Comparison of ENCODE assay signal across 20 cellular contexts in genomic region chr10:25766687-25767221, GRCh38.
DNase-seq lines count a peak whose midpoint lies in the region; ATAC-seq and TF ChIP-seq lines count a peak whose summit lies in the region.
"Had no signal": no experiment of that assay in that cellular context is flagged by ENCODE, and none has a peak within 500 bp of the region (broad histone marks: within the 10 kb centered on the region; RNA-seq: fewer than 3 reads in every experiment).

No MANE protein-coding gene starts in this region.

- H3K36me3 ChIP-seq in endodermal cell (ENCODE audit: control insufficient read depth, insufficient read depth, low read length), result no peaks in the 10 kb centered on the region
- H3K36me3 ChIP-seq in brain microvascular endothelial cell (replicated peaks), result no peaks in the 10 kb centered on the region
- H3K36me3 ChIP-seq in left lung, result no peaks in the 10 kb centered on the region
- H3K36me3 ChIP-seq: tibial artery had no signal

- intact Hi-C loops in left lung (cut with DNase I), result no loop called here

- H3K4me3 Mint-ChIP-seq in endodermal cell (peak overlapping the region; percentile 48), nephron (peak overlapping the region; percentile 51 to 71 (median 70))
- H3K4me3 Mint-ChIP-seq: activated T-helper 17 cell treated with anti-CD3 and anti-CD28 coated beads, Interleukin-2, amount 50 U/mL, for 72 hours had no signal

- DNase-seq in ELF-1 (ENCODE audit: low read depth, low spot score) (peak; percentile 90), NCI-H82 treated with DMSO at 0.1 percent for 48 hours (lab: John Stamatoyannopoulos, UW; ENCODE audit: unreplicated experiment) (peak; percentile 60), endodermal cell (peak; percentile 96), DMS114 treated with DMSO at 0.1 percent for 48 hours (lab: John Stamatoyannopoulos, UW; ENCODE audit: unreplicated experiment) (no peak), brain microvascular endothelial cell (no peak), left lung (no peak)
- DNase-seq: activated CD8-positive, alpha-beta memory T cell treated with anti-CD3 and anti-CD28 coated beads for 24 hours; CD4-positive, alpha-beta memory T cell; foreskin melanocyte; kidney; NCI-H1417; NCI-H510A; tibial artery had no signal

- peak overlapping the region; percentile 93 for H3K27ac Mint-ChIP-seq in endodermal cell
- H3K27ac Mint-ChIP-seq in nephron, result no peak overlapping the region
- H3K27ac Mint-ChIP-seq: activated T-helper 17 cell treated with anti-CD3 and anti-CD28 coated beads, Interleukin-2, amount 50 U/mL, for 72 hours had no signal

- peaks cover 21% of the 10 kb centered on the region for H3K9me3 ChIP-seq in endodermal cell (ENCODE audit: control insufficient read depth, low read length)
- H3K9me3 ChIP-seq in left lung, result no peaks in the 10 kb centered on the region
- H3K9me3 ChIP-seq: A549, tibial artery had no signal

- H3K27ac ChIP-seq in endodermal cell (ENCODE audit: low read depth, low read length) (peak overlapping the region; percentile 33), brain microvascular endothelial cell (no peak overlapping the region), left lung (no peak overlapping the region)
- H3K27ac ChIP-seq: A549, KMS-11, skin epidermis, tibial artery had no signal

- H3K4me3 ChIP-seq in endodermal cell (ENCODE audit: low read length), result peak overlapping the region; percentile 53
- no peak overlapping the region for H3K4me3 ChIP-seq in brain microvascular endothelial cell (ENCODE audit: low read depth, low read length)
- H3K4me3 ChIP-seq in left lung, result no peak overlapping the region
- H3K4me3 ChIP-seq: A549, skin epidermis, tibial artery had no signal

- 1% methylated on average over 15 to 16 of the region's 16 CpGs for WGBS in endodermal cell (ENCODE audit: insufficient coverage in 1 of 2, insufficient read length in 1 of 2), 2 experiments

- ATAC-seq in HG03565 (IDR thresholded peaks at IDR 0.05; ENCODE audit: unreplicated experiment) (no peak), left lung (no peak)
- ATAC-seq: A549; activated T-helper 17 cell treated with anti-CD3 and anti-CD28 coated beads, Interleukin-2, amount 50 U/mL, for 72 hours; Panc1 had no signal

- H3K27me3 Mint-ChIP-seq in endodermal cell (ENCODE audit: insufficient read depth) (no peaks in the 10 kb centered on the region), nephron (ENCODE audit: low read depth) (peaks cover 13% of the 10 kb centered on the region)

- peaks cover 22% of the 10 kb centered on the region for H3K9me3 Mint-ChIP-seq in endodermal cell
- no peaks in the 10 kb centered on the region for H3K9me3 Mint-ChIP-seq in nephron
- H3K9me3 Mint-ChIP-seq: activated T-helper 17 cell treated with anti-CD3 and anti-CD28 coated beads, Interleukin-2, amount 50 U/mL, for 72 hours had no signal

- H3K4me1 ChIP-seq in endodermal cell (ENCODE audit: control insufficient read depth, insufficient read depth, low read length) (peaks cover 15% of the 10 kb centered on the region), left lung (no peaks in the 10 kb centered on the region)
- H3K4me1 ChIP-seq: A549, tibial artery had no signal

- H3K27me3 ChIP-seq in endodermal cell (ENCODE audit: control insufficient read depth, insufficient read depth, low read length, poor library complexity, severe bottlenecking), result no peaks in the 10 kb centered on the region
- H3K27me3 ChIP-seq in brain microvascular endothelial cell (replicated peaks), result no peaks in the 10 kb centered on the region
- H3K27me3 ChIP-seq in left lung, result peaks cover 0 to 32% of the 10 kb centered on the region in 2 donors

- no peak for TF ChIP-seq CTCF in endodermal cell (conservative IDR thresholded peaks at IDR 0.05)
- TF ChIP-seq CTCF in nephron (IDR thresholded peaks at IDR 0.05; ENCODE audit: unreplicated experiment in 3 of 3), result no peak
- no peak for TF ChIP-seq CTCF in brain microvascular endothelial cell (IDR thresholded peaks at IDR 0.05; ENCODE audit: low read depth, low read length, missing control alignments)
- no peak for TF ChIP-seq CTCF in left lung (IDR thresholded peaks at IDR 0.05)

- H3K9ac ChIP-seq in endodermal cell (ENCODE audit: extremely low read depth, low read length, poor library complexity, severe bottlenecking), result no peak overlapping the region
- H3K9ac ChIP-seq: KMS-11 had no signal

- in situ Hi-C loops in brain microvascular endothelial cell (cut with HindIII; ENCODE audit: low pct_ligation_motif_present, low sequenced_read_pairs), result no loop called here

- H3K4me1 Mint-ChIP-seq in endodermal cell, result peaks cover 34% of the 10 kb centered on the region
- peaks cover 6% of the 10 kb centered on the region for H3K4me1 Mint-ChIP-seq in nephron
- H3K4me1 Mint-ChIP-seq: activated T-helper 17 cell treated with anti-CD3 and anti-CD28 coated beads, Interleukin-2, amount 50 U/mL, for 72 hours; CD4-positive, alpha-beta memory T cell had no signal

- H3K36me3 Mint-ChIP-seq in endodermal cell (ENCODE audit: low read depth) (peaks cover 4% of the 10 kb centered on the region), nephron (ENCODE audit: low read depth) (no peaks in the 10 kb centered on the region)
- H3K36me3 Mint-ChIP-seq: CD4-positive, alpha-beta memory T cell had no signal

Comparison
In these comparisons a context has a peak if more than half of its experiments do, and no peak if none do; other contexts are left out.
1. DNase-seq: peak in ELF-1 (single experiment), NCI-H82 treated with DMSO at 0.1 percent for 48 hours (single experiment) and endodermal cell (single experiment); none in DMS114 treated with DMSO at 0.1 percent for 48 hours (single experiment), brain microvascular endothelial cell (single experiment) and left lung (0 of 2).